Comparison of ENCODE assay signal across 8 cellular contexts in genomic region chr19:50357178-50358100, GRCh38. TPM values are rescaled to one million over a fixed set of nuclear protein-coding genes. Genes with fewer than 3 reads are reported as not detected.
DNase-seq lines count a peak whose midpoint lies in the region; ATAC-seq and TF ChIP-seq lines count a peak whose summit lies in the region.

No MANE protein-coding gene starts in this region.

- no peaks in the 10 kb centered on the region for H3K9me3 Mint-ChIP-seq in activated naive CD8-positive, alpha-beta T cell (ENCODE audit: low read depth)

- intact Hi-C loops in heart right ventricle (cut with DNase I), result loop anchor here in 6 of 10 donors (1.0 to 5.0 kb wide), 6 partner anchors 60 to 565 kb away; partner anchors contain the start of gene SPIB (in 2 of the 6)
- intact Hi-C loops in vagina (cut with DNase I), result loop anchor here (5.0 kb wide), 1 partner anchor 425 kb away; no protein-coding TSS in a partner anchor

- H3K4me3 ChIP-seq in BLaER1 treated with 17β-estradiol and CSF1 and Interleukin-3, amounts not matched to agents 10 nM and 100 nM, result peak overlapping the region; percentile 48 to 67 (median 58)
- no peak overlapping the region for H3K4me3 ChIP-seq in LNCaP clone FGC (ENCODE audit: low read depth, low read length)
- peak overlapping the region; percentile 35 to 67 (median 58) for H3K4me3 ChIP-seq in heart right ventricle
- H3K4me3 ChIP-seq in vagina, result peak overlapping the region; percentile 48 to 53

- no peaks in the 10 kb centered on the region for H3K36me3 Mint-ChIP-seq in activated naive CD8-positive, alpha-beta T cell

- peak overlapping the region; percentile 90 for H3K4me3 Mint-ChIP-seq in activated naive CD8-positive, alpha-beta T cell

- DNase-seq in LNCaP clone FGC (ENCODE audit: low read depth) (no peak), heart right ventricle (peak; percentile 75 to 79), retina (peak; percentile 93), vagina (ENCODE audit: extremely low spot score in 2 of 2) (no peak)

- no peak for TF ChIP-seq POLR2A in vagina (IDR thresholded peaks at IDR 0.05)

- ATAC-seq in GM19372 (IDR thresholded peaks at IDR 0.05; ENCODE audit: low read depth, unreplicated experiment) (peak; percentile 61), SK-N-SH treated with all-trans-retinoic acid at 6 μM for 48 hours (peak; percentile 89), heart right ventricle (peak; percentile 77 to 89 (median 80))

- H3K36me3 ChIP-seq in BLaER1 treated with 17β-estradiol and CSF1 and Interleukin-3, amounts not matched to agents 10 nM and 100 nM, result no peaks in the 10 kb centered on the region; a peak in 1 of 22 replicates
- H3K36me3 ChIP-seq in heart right ventricle (no peaks in the 10 kb centered on the region), vagina (no peaks in the 10 kb centered on the region)

- 9 to 10% methylated on average over 54 of the region's 54 CpGs for WGBS in heart right ventricle, 2 donors

- peak overlapping the region in 10 of 11 experiments; percentile 35 to 74 (median 62); a peak in 19 of 22 replicates for H3K27ac ChIP-seq in BLaER1 treated with 17β-estradiol and CSF1 and Interleukin-3, amounts not matched to agents 10 nM and 100 nM
- H3K27ac ChIP-seq in heart right ventricle (peak overlapping the region in 9 of 10 donors; percentile 77 to 88 (median 84)), vagina (peak overlapping the region; percentile 90)

- H3K4me1 ChIP-seq in BLaER1 treated with 17β-estradiol and CSF1 and Interleukin-3, amounts not matched to agents 10 nM and 100 nM, result peaks cover 9 to 61% (median 44%) of the 10 kb centered on the region in 10 experiments
- H3K4me1 ChIP-seq in heart right ventricle (peaks cover 0 to 16% (median 8%) of the 10 kb centered on the region in 9 donors), vagina (peaks cover 12% of the 10 kb centered on the region)

- peak overlapping the region; percentile 72 to 94 (median 86) for H3K4me2 ChIP-seq in BLaER1 treated with 17β-estradiol and CSF1 and Interleukin-3, amounts not matched to agents 10 nM and 100 nM

- H3K27ac Mint-ChIP-seq in activated naive CD8-positive, alpha-beta T cell, result peak overlapping the region; percentile 94

- H3K9me3 ChIP-seq in BLaER1 treated with 17β-estradiol and CSF1 and Interleukin-3, amounts not matched to agents 10 nM and 100 nM (replicated peaks in 1 of 11), result peaks cover 0 to 22% (median 8%) of the 10 kb centered on the region in 11 experiments; a peak in 10 of 22 replicates
- no peaks in the 10 kb centered on the region for H3K9me3 ChIP-seq in heart right ventricle
- no peaks in the 10 kb centered on the region for H3K9me3 ChIP-seq in vagina

- H3K27me3 Mint-ChIP-seq in activated naive CD8-positive, alpha-beta T cell, result no peaks in the 10 kb centered on the region

- peak; percentile 62 for TF ChIP-seq CTCF in LNCaP clone FGC (IDR thresholded peaks at IDR 0.05; ENCODE audit: control insufficient read depth, extremely low read depth, insufficient read depth)
- TF ChIP-seq CTCF in heart right ventricle (IDR thresholded peaks at IDR 0.05), result peak; percentile 83 to 94 (median 87)
- TF ChIP-seq CTCF in vagina (IDR thresholded peaks at IDR 0.05), result peak; percentile 74 to 88 (median 81)

- no peaks in the 10 kb centered on the region for H3K27me3 ChIP-seq in BLaER1 treated with 17β-estradiol and CSF1 and Interleukin-3, amounts not matched to agents 10 nM and 100 nM
- H3K27me3 ChIP-seq in heart right ventricle, result no peaks in the 10 kb centered on the region
- H3K27me3 ChIP-seq in vagina, result no peaks in the 10 kb centered on the region

- H3K9ac ChIP-seq in BLaER1 treated with 17β-estradiol and CSF1 and Interleukin-3, amounts not matched to agents 10 nM and 100 nM, result peak overlapping the region; percentile 52 to 79 (median 69)

- H4K20me1 ChIP-seq in BLaER1 treated with 17β-estradiol and CSF1 and Interleukin-3, amounts not matched to agents 10 nM and 100 nM, result no peaks in the 10 kb centered on the region

- H3K4me1 Mint-ChIP-seq in activated naive CD8-positive, alpha-beta T cell (ENCODE audit: low read depth), result peaks cover 45% of the 10 kb centered on the region

TF ChIP-seq in SK-N-SH treated with all-trans-retinoic acid at 6 μM for 48 hours, 23 proteins besides CTCF, POLR2A, EP300 and RAD21 (continues in another document):
- TF ChIP-seq TSHZ2 (CRISPR knock-in tag; IDR thresholded peaks at IDR 0.05) (no peak), ZNF565 (CRISPR knock-in tag; conservative IDR thresholded peaks at IDR 0.05; ENCODE audit: low read depth) (no peak), ISL1 (CRISPR knock-in tag; IDR thresholded peaks at IDR 0.05) (no peak), PPARA (CRISPR knock-in tag; IDR thresholded peaks at IDR 0.05; ENCODE audit: borderline replicate concordance) (no peak), ESRRG (CRISPR knock-in tag; IDR thresholded peaks at IDR 0.05) (no peak), ARNTL (CRISPR knock-in tag; IDR thresholded peaks at IDR 0.05; ENCODE audit: borderline replicate concordance, low read depth) (no peak), POU6F1 (CRISPR knock-in tag; IDR thresholded peaks at IDR 0.05; ENCODE audit: borderline replicate concordance, low read depth) (no peak), ZNF70 (CRISPR knock-in tag; IDR thresholded peaks at IDR 0.05) (no peak), RARB (CRISPR knock-in tag; IDR thresholded peaks at IDR 0.05) (no peak), ZC3H10 (CRISPR knock-in tag; IDR thresholded peaks at IDR 0.05) (no peak), CREB5 (CRISPR knock-in tag; IDR thresholded peaks at IDR 0.05; ENCODE audit: low read depth) (no peak)

RNA-seq across cellular contexts. Expression of gene NAPSA, which starts 8.0 kb away (rescaled TPM):
- under 1 TPM in 2 of 10 donors, not detected in 8; 0.22 to 0.56 TPM for total RNA-seq in heart right ventricle
- 1 to 10 TPM in 1 of 2 donors, under 1 TPM in 1; 0.25 to 1.1 TPM for polyA plus RNA-seq in heart right ventricle
- 0.74 TPM for total RNA-seq in vagina

RNA-seq across cellular contexts. Expression of gene NR1H2, which starts 18.8 kb away (rescaled TPM):
- total RNA-seq in heart right ventricle, result 10 to 100 TPM; 64.0 to 96.7 (median 69.8) TPM
- polyA plus RNA-seq in heart right ventricle, result 100 to 1,000 TPM in 1 of 2 donors, 10 to 100 TPM in 1; 90.7 to 125 TPM
- 84.7 TPM for total RNA-seq in vagina

RNA-seq across cellular contexts. Expression of gene POLD1, which starts 26.7 kb away (rescaled TPM):
- 10 to 100 TPM in 6 of 10 donors, 1 to 10 TPM in 4; 4.2 to 15.0 (median 10.7) TPM for total RNA-seq in heart right ventricle
- polyA plus RNA-seq in heart right ventricle, result 10 to 100 TPM; 14.2 to 28.3 TPM
- total RNA-seq in vagina, result 16.7 TPM

RNA-seq across cellular contexts. Expression of gene KCNC3, which starts 28.3 kb away (rescaled TPM):
- total RNA-seq in heart right ventricle (1 to 10 TPM; 1.4 to 4.0 (median 2.4) TPM), vagina (0.98 TPM)
- 1 to 10 TPM in 1 of 2 donors, under 1 TPM in 1; 0.88 to 1.1 TPM for polyA plus RNA-seq in heart right ventricle

Comparison
In these comparisons a context has a peak if more than half of its experiments do, and no peak if none do; other contexts are left out.
1. DNase-seq: peak in heart right ventricle (2 of 2) and retina (single experiment); none in LNCaP clone FGC (single experiment) and vagina (0 of 2).
2. Peak in every context shown above with its lines, with median percentiles within 50 percentile points of each other: H3K27ac ChIP-seq, ATAC-seq and CTCF ChIP-seq.